Comparison of ENCODE assay signal across 8 cellular contexts in genomic region chr19:47111682-47112165, GRCh38.
DNase-seq lines count a peak whose midpoint lies in the region.

No MANE protein-coding gene starts in this region.

- H3K9ac ChIP-seq in HUES6 (ENCODE audit: low read length) = peak overlapping the region; percentile 93

- H3K4me3 ChIP-seq in ACC112 (ENCODE audit: low read depth, low read length) (peak overlapping the region; percentile 92), HUES6 (ENCODE audit: low read depth, low read length) (peak overlapping the region; percentile 87), muscle layer of duodenum (ENCODE audit: low read depth in 1 of 2, low read length in 2 of 2) (peak overlapping the region; percentile 94 to 96)

- peak overlapping the region; percentile 60 for H2AFZ ChIP-seq in ACC112 (ENCODE audit: low read length, unreplicated experiment)

- H3K27ac ChIP-seq in ACC112 (ENCODE audit: low read depth, low read length) (peak overlapping the region; percentile 99), HUES6 (ENCODE audit: low read depth, low read length) (peak overlapping the region; percentile 100), caudate nucleus (ENCODE audit: low read depth, low read length) (peak overlapping the region; percentile 99), muscle layer of duodenum (ENCODE audit: low read length) (peak overlapping the region; percentile 99)

- H3K27me3 ChIP-seq in ACC112 (ENCODE audit: insufficient read depth, low read length) (no peaks in the 10 kb centered on the region), HUES6 (ENCODE audit: control insufficient read depth, insufficient read depth, low read length) (no peaks in the 10 kb centered on the region), muscle layer of duodenum (ENCODE audit: low read depth, low read length) (no peaks in the 10 kb centered on the region)

- H3K4me1 ChIP-seq in ACC112 (ENCODE audit: control insufficient read depth, insufficient read depth, low read length, unreplicated experiment) (peaks cover 32% of the 10 kb centered on the region), HUES6 (ENCODE audit: control insufficient read depth, insufficient read depth, low read length) (peaks cover 43% of the 10 kb centered on the region), muscle layer of duodenum (ENCODE audit: control insufficient read depth in 1 of 2, insufficient read depth in 2 of 2, low read length in 2 of 2) (peaks cover 27 to 34% of the 10 kb centered on the region in 2 donors)

- no peak for DNase-seq in caudate nucleus (lab: John Stamatoyannopoulos, UW)
- no peak for DNase-seq in 8988T
- DNase-seq in RKO (ENCODE audit: low spot score) = no peak
- no peak for DNase-seq in NCI-H1105 (lab: John Stamatoyannopoulos, UW)
- DNase-seq in DMS153 treated with DMSO at 0.1 percent for 48 hours (lab: John Stamatoyannopoulos, UW; ENCODE audit: unreplicated experiment) = no peak

- H3K79me2 ChIP-seq in ACC112 (ENCODE audit: control insufficient read depth, insufficient read depth, low read length, unreplicated experiment) = peaks cover 56% of the 10 kb centered on the region

- H3K9me3 ChIP-seq in HUES6 (ENCODE audit: control insufficient read depth, insufficient read depth, low read depth, low read length) (no peaks in the 10 kb centered on the region), muscle layer of duodenum (ENCODE audit: control insufficient read depth in 1 of 2, low read length in 2 of 2) (no peaks in the 10 kb centered on the region)

- H3K36me3 ChIP-seq in ACC112 (ENCODE audit: insufficient read depth, low read length) (peaks cover 7% of the 10 kb centered on the region; the same call in 1 of the 2 replicates), HUES6 (ENCODE audit: control insufficient read depth, insufficient read depth, low read length) (peaks cover 21% of the 10 kb centered on the region), muscle layer of duodenum (ENCODE audit: control insufficient read depth in 1 of 2, insufficient read depth in 2 of 2, low read length in 2 of 2) (peaks cover 0 to 27% of the 10 kb centered on the region in 2 donors)
